ENCODE assay signal across 8 cellular contexts in the genomic region with DNA sequence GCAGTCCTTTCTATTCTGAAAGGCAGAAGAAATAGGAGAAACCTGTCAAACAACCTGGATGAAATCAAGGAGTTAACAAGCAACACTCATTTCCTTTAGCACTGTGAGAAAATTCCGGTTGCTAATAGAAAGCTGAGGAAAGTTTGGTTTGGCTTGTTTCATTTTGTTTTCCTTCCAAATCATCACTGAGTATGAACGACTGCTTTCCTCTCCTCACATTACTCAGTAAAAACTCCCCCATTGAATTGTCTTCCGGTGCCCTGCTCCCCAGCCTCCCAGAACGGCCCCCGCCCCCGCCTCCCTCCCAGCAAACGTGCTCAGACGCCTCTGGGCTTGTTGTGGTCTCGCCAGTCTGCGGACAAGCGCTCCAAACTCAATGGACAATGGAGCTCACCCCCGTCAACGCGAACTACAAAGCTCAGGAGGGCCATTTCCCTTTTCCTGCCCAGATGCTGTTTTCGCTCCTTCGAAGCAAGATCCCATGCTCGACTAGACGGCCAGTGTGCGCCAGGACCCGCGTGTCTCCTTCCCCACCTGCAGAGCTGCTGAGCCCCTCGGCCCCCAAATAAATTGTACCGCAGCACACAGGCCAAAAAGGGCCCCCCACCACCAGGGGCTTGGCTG. TPM values are rescaled to one million over a fixed set of nuclear protein-coding genes. Genes with fewer than 3 reads are reported as not detected.
DNase-seq lines count a peak whose midpoint lies in the region; ATAC-seq and TF ChIP-seq lines count a peak whose summit lies in the region.

No MANE protein-coding gene starts in this region.

- TF ChIP-seq CTCF in tibial artery (IDR thresholded peaks at IDR 0.05), result no peak

- H3K27me3 ChIP-seq in tibial artery, result no peaks in the 10 kb centered on the region

- peaks cover 41% of the 10 kb centered on the region for H3K4me1 Mint-ChIP-seq in activated naive CD8-positive, alpha-beta T cell (ENCODE audit: low read depth)

- H3K9me3 Mint-ChIP-seq in activated naive CD8-positive, alpha-beta T cell (ENCODE audit: low read depth), result no peaks in the 10 kb centered on the region

- H3K36me3 ChIP-seq in SK-N-MC (ENCODE audit: insufficient read depth, low read length), result peaks cover 7% of the 10 kb centered on the region; the same call in 1 of the 2 replicates
- H3K36me3 ChIP-seq in tibial artery, result no peaks in the 10 kb centered on the region

- intact Hi-C loops in tibial artery (cut with DNase I; ENCODE audit: low total_unique reads), result loop anchor here (5.0 kb wide), 1 partner anchor 520 kb away; a partner anchor contains a TSS

- H3K4me1 ChIP-seq in tibial artery, result peaks cover 0 to 41% (median 21%) of the 10 kb centered on the region in 4 donors

- H3K27me3 Mint-ChIP-seq in activated naive CD8-positive, alpha-beta T cell, result peaks cover 1% of the 10 kb centered on the region

- H3K27ac ChIP-seq in SK-N-MC (peak overlapping the region; percentile 27; the same call in 1 of the 2 replicates), tibial artery (peak overlapping the region; percentile 82 to 83)

- peak overlapping the region; percentile 80 for H3K9ac ChIP-seq in SK-N-MC (ENCODE audit: insufficient read length)

- H3K27ac Mint-ChIP-seq in activated naive CD8-positive, alpha-beta T cell, result peak overlapping the region; percentile 97

- peak overlapping the region; percentile 97 for H3K4me3 ChIP-seq in SK-N-MC
- H3K4me3 ChIP-seq in tibial artery, result peak overlapping the region; percentile 81 to 83

- peaks cover 10% of the 10 kb centered on the region for H3K36me3 Mint-ChIP-seq in activated naive CD8-positive, alpha-beta T cell

- H3K4me3 Mint-ChIP-seq in activated naive CD8-positive, alpha-beta T cell, result peak overlapping the region; percentile 85

- no peaks in the 10 kb centered on the region for H3K9me3 ChIP-seq in SK-N-MC (ENCODE audit: low read depth, low read length)
- no peaks in the 10 kb centered on the region for H3K9me3 ChIP-seq in tibial artery

- ATAC-seq in GM21447 (IDR thresholded peaks at IDR 0.05; ENCODE audit: unreplicated experiment), result peak; percentile 53

- DNase-seq in D341Med (ENCODE audit: low spot score), result peak; percentile 67
- peak; percentile 40 for DNase-seq in HuH-7 (ENCODE audit: low spot score)
- DNase-seq in SK-N-MC (ENCODE audit: low read depth, low spot score), result no peak
- DNase-seq in glomerular endothelial cell (ENCODE audit: extremely low read depth, low read depth, low spot score), result peak; percentile 66
- peak; percentile 66 for DNase-seq in occipital lobe (lab: John Stamatoyannopoulos, UW)
- DNase-seq in tibial artery, result peak; percentile 69 to 84

RNA-seq across cellular contexts. Expression of a gene that starts 0.7 kb away (rescaled TPM):
- total RNA-seq in glomerular endothelial cell (31.3 and 40.1 TPM in 2 replicates), occipital lobe (86.9 TPM)

RNA-seq across cellular contexts. Expression of a gene that starts 11.9 kb away (rescaled TPM):
- 1.2 and 2.4 TPM in 2 replicates for total RNA-seq in glomerular endothelial cell
- 0.62 TPM for total RNA-seq in occipital lobe
